7 cellular contexts compared by ENCODE assay signal in genomic region chr7:94656658-94656924, GRCh38. TPM values are rescaled to one million over a fixed set of nuclear protein-coding genes. Genes with fewer than 3 reads are reported as not detected.
DNase-seq lines count a peak whose midpoint lies in the region; ATAC-seq and TF ChIP-seq lines count a peak whose summit lies in the region.

No MANE protein-coding gene starts in this region.

- in situ Hi-C loops in ACHN (cut with HindIII; ENCODE audit: low pct_ligation_motif_present, low pct_unique_long_range_greater_than_20kb, low sequenced_read_pairs): no loop called here

- H3K36me3 Mint-ChIP-seq in activated CD8-positive, alpha-beta T cell treated with anti-CD3 and anti-CD28 coated beads, Interleukin-2, amount 10 ng/mL, durations not matched to agents 7 days and 5 days (ENCODE audit: low read depth): no peaks in the 10 kb centered on the region
- H3K36me3 Mint-ChIP-seq in stimulated activated naive B cell treated with anti-CD40 and anti-IgM and Interleukin-4, amounts not matched to agents 10 μg/mL and 1 μg/mL and 100 μg/mL, for 72 hours: no peaks in the 10 kb centered on the region

- H3K4me1 Mint-ChIP-seq in activated CD8-positive, alpha-beta T cell treated with anti-CD3 and anti-CD28 coated beads, Interleukin-2, amount 10 ng/mL, durations not matched to agents 7 days and 5 days (ENCODE audit: low read depth): peaks cover 21% of the 10 kb centered on the region
- peaks cover 4 to 14% of the 10 kb centered on the region in 2 donors for H3K4me1 Mint-ChIP-seq in stimulated activated naive B cell treated with anti-CD40 and anti-IgM and Interleukin-4, amounts not matched to agents 10 μg/mL and 1 μg/mL and 100 μg/mL, for 72 hours

- H3K4me3 Mint-ChIP-seq in activated CD8-positive, alpha-beta T cell treated with anti-CD3 and anti-CD28 coated beads, Interleukin-2, amount 10 ng/mL, durations not matched to agents 7 days and 5 days: peak overlapping the region; percentile 73
- H3K4me3 Mint-ChIP-seq in stimulated activated naive B cell treated with anti-CD40 and anti-IgM and Interleukin-4, amounts not matched to agents 10 μg/mL and 1 μg/mL and 100 μg/mL, for 72 hours: peak overlapping the region; percentile 85 to 92

- no peak overlapping the region for H3K27ac Mint-ChIP-seq in activated CD8-positive, alpha-beta T cell treated with anti-CD3 and anti-CD28 coated beads, Interleukin-2, amount 10 ng/mL, durations not matched to agents 7 days and 5 days
- no peak overlapping the region for H3K27ac Mint-ChIP-seq in stimulated activated naive B cell treated with anti-CD40 and anti-IgM and Interleukin-4, amounts not matched to agents 10 μg/mL and 1 μg/mL and 100 μg/mL, for 72 hours

- peaks cover 22% of the 10 kb centered on the region for H3K27me3 Mint-ChIP-seq in activated CD8-positive, alpha-beta T cell treated with anti-CD3 and anti-CD28 coated beads, Interleukin-2, amount 10 ng/mL, durations not matched to agents 7 days and 5 days (ENCODE audit: low read depth)
- peaks cover 10 to 15% of the 10 kb centered on the region in 2 donors for H3K27me3 Mint-ChIP-seq in stimulated activated naive B cell treated with anti-CD40 and anti-IgM and Interleukin-4, amounts not matched to agents 10 μg/mL and 1 μg/mL and 100 μg/mL, for 72 hours

- H3K4me3 ChIP-seq in HFF-Myc (replicated peaks; ENCODE audit: low read depth, low read length) (peak overlapping the region; percentile 58), iPS-18c (ENCODE audit: insufficient read depth, low read depth, low read length) (peak overlapping the region; percentile 49)

- CTCF ChIA-PET in activated CD8-positive, alpha-beta T cell treated with anti-CD3 and anti-CD28 coated beads, Interleukin-2, amount 10 ng/mL, durations not matched to agents 7 days and 5 days (lab: Charles Lee): interaction anchor here (0.7 to 3.1 kb wide), 3 partner anchors 137 to 220 kb away, joined by 3 to 19 read pairs (median 3); no protein-coding TSS in a partner anchor

- TF ChIP-seq CTCF in HFF-Myc (IDR thresholded peaks at IDR 0.05; ENCODE audit: low read depth, low read length, missing control alignments): no peak

- POLR2A ChIA-PET in activated CD8-positive, alpha-beta T cell treated with anti-CD3 and anti-CD28 coated beads, Interleukin-2, amount 10 ng/mL, durations not matched to agents 7 days and 5 days (lab: Charles Lee): no interaction called here

- peaks cover 3% of the 10 kb centered on the region for H3K9me3 ChIP-seq in iPS-18c (ENCODE audit: control insufficient read depth, insufficient read depth, low read length)

- no peak for ATAC-seq in activated CD8-positive, alpha-beta T cell treated with anti-CD3 and anti-CD28 coated beads, Interleukin-2, amount 10 ng/mL, durations not matched to agents 7 days and 5 days
- no peak for ATAC-seq in stimulated activated naive B cell treated with anti-CD40 and anti-IgM and Interleukin-4, amounts not matched to agents 10 μg/mL and 1 μg/mL and 100 μg/mL, for 72 hours (replicated peaks)

- DNase-seq in HFF-Myc (ENCODE audit: extremely low read depth, low read depth) (no peak), iPS-NIHi7 (ENCODE audit: extremely low spot score) (no peak), ACHN (no peak), NK-92 (lab: John Stamatoyannopoulos, UW; ENCODE audit: unreplicated experiment) (no peak)
- peak; percentile 35 for DNase-seq in activated CD8-positive, alpha-beta T cell treated with anti-CD3 and anti-CD28 coated beads, Interleukin-2, amount 10 ng/mL, durations not matched to agents 7 days and 5 days
- no peak for DNase-seq in stimulated activated naive B cell treated with anti-CD40 and anti-IgM and Interleukin-4, amounts not matched to agents 10 μg/mL and 1 μg/mL and 100 μg/mL, for 72 hours

- H3K9me3 Mint-ChIP-seq in activated CD8-positive, alpha-beta T cell treated with anti-CD3 and anti-CD28 coated beads, Interleukin-2, amount 10 ng/mL, durations not matched to agents 7 days and 5 days (ENCODE audit: insufficient read depth): no peaks in the 10 kb centered on the region
- H3K9me3 Mint-ChIP-seq in stimulated activated naive B cell treated with anti-CD40 and anti-IgM and Interleukin-4, amounts not matched to agents 10 μg/mL and 1 μg/mL and 100 μg/mL, for 72 hours: no peaks in the 10 kb centered on the region

RNA-seq across cellular contexts. Expression of gene SGCE, which starts 0.7 kb away (rescaled TPM):
- total RNA-seq in activated CD8-positive, alpha-beta T cell treated with anti-CD3 and anti-CD28 coated beads, Interleukin-2, amount 10 ng/mL, durations not matched to agents 7 days and 5 days: not detected
